In genomic region chr20:35120012-35120701, GRCh38 we compare ENCODE assay signal across 7 cellular contexts. TPM values are rescaled to one million over a fixed set of nuclear protein-coding genes. Genes with fewer than 3 reads are reported as not detected.
DNase-seq lines count a peak whose midpoint lies in the region; ATAC-seq and TF ChIP-seq lines count a peak whose summit lies in the region.

No MANE protein-coding gene starts in this region.

- H3K4me3 ChIP-seq in fibroblast of pulmonary artery (replicated peaks; ENCODE audit: low read depth, low read length), result no peak overlapping the region

- peaks cover 5% of the 10 kb centered on the region for H3K4me1 Mint-ChIP-seq in stimulated activated memory B cell treated with anti-CD40 and anti-IgM and Interleukin-4, amounts not matched to agents 10 μg/mL and 1 μg/mL and 100 μg/mL, for 72 hours
- H3K4me1 Mint-ChIP-seq in nephron progenitor cell, result no peaks in the 10 kb centered on the region

- no peaks in the 10 kb centered on the region for H3K9me3 Mint-ChIP-seq in stimulated activated memory B cell treated with anti-CD40 and anti-IgM and Interleukin-4, amounts not matched to agents 10 μg/mL and 1 μg/mL and 100 μg/mL, for 72 hours
- no peaks in the 10 kb centered on the region for H3K9me3 Mint-ChIP-seq in nephron progenitor cell

- H3K36me3 Mint-ChIP-seq in stimulated activated memory B cell treated with anti-CD40 and anti-IgM and Interleukin-4, amounts not matched to agents 10 μg/mL and 1 μg/mL and 100 μg/mL, for 72 hours, result peaks cover 70% of the 10 kb centered on the region
- H3K36me3 Mint-ChIP-seq in nephron progenitor cell (ENCODE audit: low read depth), result peaks cover 34% of the 10 kb centered on the region

- ATAC-seq in stimulated activated memory B cell treated with anti-CD40 and anti-IgM and Interleukin-4, amounts not matched to agents 10 μg/mL and 1 μg/mL and 100 μg/mL, for 72 hours, result peak; percentile 51

- no peak overlapping the region for H3K4me3 Mint-ChIP-seq in stimulated activated memory B cell treated with anti-CD40 and anti-IgM and Interleukin-4, amounts not matched to agents 10 μg/mL and 1 μg/mL and 100 μg/mL, for 72 hours
- H3K4me3 Mint-ChIP-seq in nephron progenitor cell, result no peak overlapping the region

- DNase-seq in HT1080 (ENCODE audit: low read depth), result peak; percentile 82
- peak; percentile 94 for DNase-seq in SKM-1 treated with dmso at 0.1 percent for 144 hours (lab: John Stamatoyannopoulos, UW; ENCODE audit: unreplicated experiment)
- DNase-seq in fibroblast of pulmonary artery (ENCODE audit: low read depth), result peak; percentile 92
- no peak for DNase-seq in NCI-H446 (lab: John Stamatoyannopoulos, UW)
- no peak for DNase-seq in nephron progenitor cell
- DNase-seq in NCI-H187 treated with DMSO at 0.1 percent for 48 hours (lab: John Stamatoyannopoulos, UW), result no peak

- H3K27ac Mint-ChIP-seq in stimulated activated memory B cell treated with anti-CD40 and anti-IgM and Interleukin-4, amounts not matched to agents 10 μg/mL and 1 μg/mL and 100 μg/mL, for 72 hours, result peak overlapping the region; percentile 64
- H3K27ac Mint-ChIP-seq in nephron progenitor cell, result no peak overlapping the region

- TF ChIP-seq CTCF in fibroblast of pulmonary artery (IDR thresholded peaks at IDR 0.05; ENCODE audit: low read length, missing control alignments) (no peak), nephron progenitor cell (IDR thresholded peaks at IDR 0.05) (no peak)

- H3K27me3 Mint-ChIP-seq in stimulated activated memory B cell treated with anti-CD40 and anti-IgM and Interleukin-4, amounts not matched to agents 10 μg/mL and 1 μg/mL and 100 μg/mL, for 72 hours, result no peaks in the 10 kb centered on the region
- peaks cover 4% of the 10 kb centered on the region for H3K27me3 Mint-ChIP-seq in nephron progenitor cell (ENCODE audit: low read depth, poor library complexity)

RNA-seq across cellular contexts. Expression of gene EDEM2, which starts 27.0 kb away (rescaled TPM):
- 29.4 and 37.6 TPM in 2 replicates for total RNA-seq in HT1080 (2014; rRNA removed; shearing (Covaris generic))
- 25.7 and 29.7 TPM in 2 replicates for polyA plus RNA-seq in HT1080 (2015; cell fraction: cytosol; rRNA removed)
- 19.8 and 22.6 TPM in 2 replicates for polyA plus RNA-seq in HT1080 (2015; cell fraction: nucleus; rRNA removed)

RNA-seq across cellular contexts. Expression of gene TRPC4AP, which starts 27.6 kb away (rescaled TPM):
- total RNA-seq in HT1080 (2014; rRNA removed; shearing (Covaris generic)), result 35.0 and 46.7 TPM in 2 replicates
- 49.3 and 55.2 TPM in 2 replicates for polyA plus RNA-seq in HT1080 (2015; cell fraction: cytosol; rRNA removed)
- polyA plus RNA-seq in HT1080 (2015; cell fraction: nucleus; rRNA removed), result 136 and 139 TPM in 2 replicates

RNA-seq across cellular contexts. Expression of gene PROCR, which starts 51.7 kb away (rescaled TPM):
- total RNA-seq in HT1080 (2014; rRNA removed; shearing (Covaris generic)), result 73.5 and 96.8 TPM in 2 replicates
- polyA plus RNA-seq in HT1080 (2015; cell fraction: cytosol; rRNA removed), result 87.5 and 87.6 TPM in 2 replicates
- 69.2 and 72.8 TPM in 2 replicates for polyA plus RNA-seq in HT1080 (2015; cell fraction: nucleus; rRNA removed)

Comparison
In these comparisons a context has a peak if more than half of its experiments do, and no peak if none do; other contexts are left out.
1. DNase-seq: peak in HT1080 (single experiment), SKM-1 treated with dmso at 0.1 percent for 144 hours (single experiment) and fibroblast of pulmonary artery (single experiment); none in NCI-H446 (0 of 2), nephron progenitor cell (single experiment) and NCI-H187 treated with DMSO at 0.1 percent for 48 hours (single experiment).